1 cellular context compared by ENCODE assay signal in genomic region chr12:132493482-132494178, GRCh38.
A peak's percentile ranks its signal among the peaks of the same experiment; 100 is the strongest.
TF ChIP-seq lines count a peak whose summit lies in the region.

No MANE protein-coding gene starts in this region.

TF ChIP-seq in HepG2, 621 proteins besides CTCF, POLR2A, EP300 and RAD21 (continues in another document):
- TF ChIP-seq AHDC1 (CRISPR knock-in tag; IDR thresholded peaks at IDR 0.05; ENCODE audit: borderline replicate concordance): no peak
- TF ChIP-seq ZBTB26 (CRISPR knock-in tag; IDR thresholded peaks at IDR 0.05; ENCODE audit: borderline replicate concordance): no peak
- TF ChIP-seq THAP7 (CRISPR knock-in tag; IDR thresholded peaks at IDR 0.05): no peak
- 0 out of 2 replicates have a peak, but pooled peaks have one; percentile 39 for TF ChIP-seq ZBTB38 (CRISPR knock-in tag; IDR thresholded peaks at IDR 0.05)
- 0 out of 2 replicates have a peak, but pooled peaks have one; percentile 47 for TF ChIP-seq ZBTB7A (CRISPR knock-in tag; IDR thresholded peaks at IDR 0.05)
- TF ChIP-seq ZSCAN31 (CRISPR knock-in tag; IDR thresholded peaks at IDR 0.05; ENCODE audit: low read depth): no peak
- no peak for TF ChIP-seq ZNF292 (CRISPR knock-in tag; IDR thresholded peaks at IDR 0.05; ENCODE audit: borderline replicate concordance, low read depth)
- no peak for TF ChIP-seq ZNF562 (CRISPR knock-in tag; IDR thresholded peaks at IDR 0.05; ENCODE audit: borderline replicate concordance)
- peak; percentile 35; the same call in 1 of the 2 replicates for TF ChIP-seq IRF9 (CRISPR knock-in tag; IDR thresholded peaks at IDR 0.05; ENCODE audit: borderline replicate concordance)
- TF ChIP-seq HNF1A (IDR thresholded peaks at IDR 0.05; ENCODE audit: low read depth): peak; percentile 86
- TF ChIP-seq HNF1A (CRISPR knock-in tag; IDR thresholded peaks at IDR 0.05; ENCODE audit: borderline replicate concordance): peak; percentile 90
- TF ChIP-seq NFATC3 (CRISPR knock-in tag; IDR thresholded peaks at IDR 0.05): no peak
- no peak for TF ChIP-seq ZXDC (CRISPR knock-in tag; IDR thresholded peaks at IDR 0.05)
- no peak for TF ChIP-seq BRF2 (CRISPR knock-in tag; IDR thresholded peaks at IDR 0.05)
- no peak for TF ChIP-seq U2AF2 (IDR thresholded peaks at IDR 0.05; ENCODE audit: low read depth, low read length)
- peak; percentile 62 for TF ChIP-seq AGO2 (optimal IDR thresholded peaks at IDR 0.05; ENCODE audit: low read depth, low read length)
- 0 out of 2 replicates have a peak, but pooled peaks have one; percentile 28 for TF ChIP-seq ZNF788 (CRISPR knock-in tag; IDR thresholded peaks at IDR 0.05; ENCODE audit: borderline replicate concordance)
- TF ChIP-seq ARID4A (CRISPR knock-in tag; IDR thresholded peaks at IDR 0.05; ENCODE audit: borderline replicate concordance): peak; percentile 67; the same call in 1 of the 2 replicates
- no peak for TF ChIP-seq ZNF776 (CRISPR knock-in tag; IDR thresholded peaks at IDR 0.05)
- TF ChIP-seq NR2C2 (CRISPR knock-in tag; IDR thresholded peaks at IDR 0.05; ENCODE audit: borderline replicate concordance): no peak
- TF ChIP-seq REL (CRISPR knock-in tag; conservative IDR thresholded peaks at IDR 0.05): no peak
- no peak for TF ChIP-seq HIC2 (CRISPR knock-in tag; IDR thresholded peaks at IDR 0.05; ENCODE audit: low read depth)
- TF ChIP-seq CBFB (CRISPR knock-in tag; IDR thresholded peaks at IDR 0.05): 0 out of 2 replicates have a peak, but pooled peaks have one; percentile 41
- no peak for TF ChIP-seq GATA4 (IDR thresholded peaks at IDR 0.05; ENCODE audit: borderline replicate concordance, low read depth)
- TF ChIP-seq AKAP8 (CRISPR knock-in tag; IDR thresholded peaks at IDR 0.05): peak; percentile 68; the same call in 1 of the 2 replicates
- no peak for TF ChIP-seq CEBPG (CRISPR knock-in tag; IDR thresholded peaks at IDR 0.05)
- no peak for TF ChIP-seq ZNF101 (CRISPR knock-in tag; IDR thresholded peaks at IDR 0.05; ENCODE audit: borderline replicate concordance, low read depth)
- TF ChIP-seq ZFP90 (CRISPR knock-in tag; IDR thresholded peaks at IDR 0.05; ENCODE audit: borderline replicate concordance): no peak
- TF ChIP-seq SCMH1 (CRISPR knock-in tag; IDR thresholded peaks at IDR 0.05; ENCODE audit: borderline replicate concordance): no peak
- no peak for TF ChIP-seq SALL1 (CRISPR knock-in tag; IDR thresholded peaks at IDR 0.05)
- no peak for TF ChIP-seq ZFP82 (CRISPR knock-in tag; IDR thresholded peaks at IDR 0.05; ENCODE audit: borderline replicate concordance)
- TF ChIP-seq HNF4A (CRISPR knock-in tag; IDR thresholded peaks at IDR 0.05): no peak
- no peak for TF ChIP-seq ZIK1 (CRISPR knock-in tag; IDR thresholded peaks at IDR 0.05; ENCODE audit: borderline replicate concordance, low read depth)
